In the genomic region with DNA sequence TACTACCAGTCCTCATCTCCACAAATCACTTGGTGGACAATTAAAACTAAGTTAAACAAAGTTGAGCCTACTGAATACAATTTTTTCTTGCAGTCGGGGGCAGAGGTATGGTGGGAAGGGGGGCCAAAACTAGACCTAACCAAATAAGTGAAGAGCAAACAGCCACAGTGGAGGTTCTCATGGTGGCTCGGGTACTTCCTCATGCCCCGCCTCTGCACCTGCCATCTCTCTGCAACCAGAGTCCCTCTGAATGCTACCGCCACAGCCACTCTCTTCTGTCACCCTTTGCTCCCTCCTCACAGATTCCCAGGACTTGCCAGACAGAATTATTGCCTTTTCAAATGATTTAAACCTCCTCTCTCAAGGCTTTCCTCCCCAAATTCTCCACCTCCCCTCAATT, we compare ENCODE assay signal across 1 cellular context.
TF ChIP-seq lines count a peak whose summit lies in the region.

No MANE protein-coding gene starts in this region.

TF ChIP-seq in IMR-90, 13 proteins besides CTCF, POLR2A, EP300 and RAD21:
- TF ChIP-seq USF2 (IDR thresholded peaks at IDR 0.05; ENCODE audit: low read depth, low read length) (no peak), CHD1 (IDR thresholded peaks at IDR 0.05; ENCODE audit: low read depth, low read length) (no peak), CEBPB (IDR thresholded peaks at IDR 0.05; ENCODE audit: low read depth, low read length) (no peak), BHLHE40 (IDR thresholded peaks at IDR 0.05; ENCODE audit: low read depth, low read length) (no peak), MAFK (IDR thresholded peaks at IDR 0.05; ENCODE audit: low read depth, low read length) (no peak), FOS (IDR thresholded peaks at IDR 0.05; ENCODE audit: low read depth, low read length) (no peak), RFX5 (IDR thresholded peaks at IDR 0.05; ENCODE audit: low read depth, low read length) (no peak), SMC3 (IDR thresholded peaks at IDR 0.05; ENCODE audit: low read depth, low read length) (no peak), MAZ (IDR thresholded peaks at IDR 0.05; ENCODE audit: borderline replicate concordance, low read depth, low read length) (no peak), MXI1 (IDR thresholded peaks at IDR 0.05; ENCODE audit: borderline replicate concordance, low read depth, low read length) (no peak), NFE2L2 (IDR thresholded peaks at IDR 0.05; ENCODE audit: low read depth, low read length) (no peak), RCOR1 (IDR thresholded peaks at IDR 0.05; ENCODE audit: insufficient replicate concordance, low read length) (no peak)
- TF ChIP-seq, protein P1, sequence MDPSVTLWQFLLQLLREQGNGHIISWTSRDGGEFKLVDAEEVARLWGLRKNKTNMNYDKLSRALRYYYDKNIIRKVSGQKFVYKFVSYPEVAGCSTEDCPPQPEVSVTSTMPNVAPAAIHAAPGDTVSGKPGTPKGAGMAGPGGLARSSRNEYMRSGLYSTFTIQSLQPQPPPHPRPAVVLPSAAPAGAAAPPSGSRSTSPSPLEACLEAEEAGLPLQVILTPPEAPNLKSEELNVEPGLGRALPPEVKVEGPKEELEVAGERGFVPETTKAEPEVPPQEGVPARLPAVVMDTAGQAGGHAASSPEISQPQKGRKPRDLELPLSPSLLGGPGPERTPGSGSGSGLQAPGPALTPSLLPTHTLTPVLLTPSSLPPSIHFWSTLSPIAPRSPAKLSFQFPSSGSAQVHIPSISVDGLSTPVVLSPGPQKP (IDR thresholded peaks at IDR 0.05; ENCODE audit: borderline replicate concordance, low read depth, low read length): no peak
TF ChIP-seq in IMR-90: peak in this region for 0.
